In the genomic region with DNA sequence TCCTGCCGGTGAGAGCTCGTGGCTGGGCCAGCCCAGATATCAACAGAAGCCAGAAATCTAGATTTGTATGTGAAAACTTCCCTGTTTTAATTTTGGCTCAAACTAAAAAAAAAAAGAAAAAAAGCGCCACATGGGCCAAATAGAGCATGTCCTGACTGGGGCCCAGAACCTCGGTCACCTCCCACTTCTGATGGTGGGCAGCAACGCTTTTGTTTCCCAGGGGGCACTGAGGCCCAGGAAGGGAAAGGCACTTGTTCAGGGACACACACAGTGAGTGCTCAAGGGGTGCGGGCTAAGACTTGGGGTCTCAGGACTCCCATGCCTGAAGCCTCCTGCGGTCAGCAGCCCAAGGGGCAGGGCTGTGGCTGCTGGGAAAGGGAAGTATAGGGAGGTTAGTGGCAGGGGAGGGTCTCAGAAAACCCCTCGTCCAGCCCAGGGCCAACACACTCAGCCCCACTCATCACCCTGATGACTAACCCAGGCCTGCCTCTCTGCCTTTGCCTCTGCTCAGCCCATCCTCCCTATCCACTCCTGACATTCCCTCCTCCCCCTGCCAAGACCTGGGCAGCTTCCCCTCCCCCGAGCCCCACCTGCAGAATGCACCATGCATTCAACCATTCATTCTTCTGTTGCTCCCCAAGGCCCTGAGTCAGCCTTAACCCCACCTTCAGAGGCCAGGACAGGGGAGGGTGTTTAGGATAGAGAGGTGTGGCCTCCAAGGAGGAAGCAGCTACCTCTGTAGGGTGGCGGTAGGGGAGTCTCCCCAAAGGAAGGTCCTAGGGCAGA, we compare ENCODE assay signal across 9 cellular contexts. TPM values are rescaled to one million over a fixed set of nuclear protein-coding genes. Genes with fewer than 3 reads are reported as not detected.
DNase-seq lines count a peak whose midpoint lies in the region; ATAC-seq, FAIRE-seq and TF ChIP-seq lines count a peak whose summit lies in the region.
"Had no signal": no experiment of that assay in that cellular context is flagged by ENCODE, and none has a peak within 500 bp of the region (broad histone marks: within the 10 kb centered on the region; RNA-seq: fewer than 3 reads in every experiment).

No MANE protein-coding gene starts in this region.

- no peaks in the 10 kb centered on the region for H3K36me3 Mint-ChIP-seq in T-cell

- peaks cover 0 to 2% of the 10 kb centered on the region in 2 donors for H3K27me3 Mint-ChIP-seq in T-cell

- peak overlapping the region; percentile 71 to 79 (median 73) for H3K4me3 Mint-ChIP-seq in T-cell

- no peaks in the 10 kb centered on the region for H3K4me1 ChIP-seq in gastrocnemius medialis

- no peaks in the 10 kb centered on the region for H3K36me3 ChIP-seq in gastrocnemius medialis

- H3K4me3 ChIP-seq in gastrocnemius medialis, result no peak overlapping the region

- no peak overlapping the region for H3K27ac ChIP-seq in gastrocnemius medialis
- H3K27ac ChIP-seq: C4-2B had no signal

- FAIRE-seq in D721Med (lab: Jason Lieb, UNC), result no peak

- H3K9me3 Mint-ChIP-seq in T-cell, result no peaks in the 10 kb centered on the region

- in situ Hi-C loops in gastrocnemius medialis (cut with MboI; ENCODE audit: low sequenced_read_pairs in 4 of 4), result no loop called here

- no peak for TF ChIP-seq CTCF in gastrocnemius medialis (IDR thresholded peaks at IDR 0.05 in 4 of 5, conservative IDR thresholded peaks at IDR 0.05 in 1 of 5)
- TF ChIP-seq CTCF in D721Med (IDR thresholded peaks at IDR 0.05; ENCODE audit: insufficient read depth, missing control alignments), result no peak

- POLR2A ChIA-PET in T-cell (lab: Charles Lee), result no interaction called here

- H3K27me3 ChIP-seq in gastrocnemius medialis, result peaks cover 10 to 14% (median 11%) of the 10 kb centered on the region in 3 donors

- DNase-seq in stimulated activated CD4-positive, alpha-beta T cell treated with anti-CD3 and anti-CD28 coated beads, Interleukin-15, amount 100 ng/mL, for 24 hours, result peak; percentile 56
- DNase-seq in stimulated activated CD4-positive, alpha-beta T cell treated with anti-CD3 and anti-CD28 coated beads, Interleukin-2, amount 100 ng/mL, for 48 hours, result no peak
- DNase-seq in T-cell (peak in 28 of 34 experiments; percentile 13 to 58 (median 38)), gastrocnemius medialis (no peak), D721Med (ENCODE audit: insufficient read length, low spot score) (no peak), hypothalamus (lab: John Stamatoyannopoulos, UW) (no peak)
- DNase-seq in effector CD4-positive, alpha-beta T cell, result peak; percentile 33
- peak; percentile 49 for DNase-seq in stimulated activated CD8-positive, alpha-beta memory T cell treated with anti-CD3 and anti-CD28 coated beads, Interleukin-4, amount 100 ng/mL, for 48 hours

- intact Hi-C loops in gastrocnemius medialis (cut with DNase I; ENCODE audit: low total_unique reads), result no loop called here

- CTCF ChIA-PET in T-cell (lab: Charles Lee), result no interaction called here

- peak overlapping the region; percentile 94 to 95 for H3K27ac Mint-ChIP-seq in T-cell

- ATAC-seq in T-cell (replicated peaks in 1 of 4) (peak; percentile 79 to 87 (median 83)), gastrocnemius medialis (no peak)

- no peaks in the 10 kb centered on the region for H3K9me3 ChIP-seq in gastrocnemius medialis

- peaks cover 90 to 94% (median 91%) of the 10 kb centered on the region in 3 donors for H3K4me1 Mint-ChIP-seq in T-cell

- no peak for TF ChIP-seq POLR2A in gastrocnemius medialis (IDR thresholded peaks at IDR 0.05)

RNA-seq across cellular contexts. Expression of a gene that starts 30.0 kb away (rescaled TPM):
- total RNA-seq in T-cell, result 10 to 100 TPM; 84.2 to 98.8 (median 88.5) TPM
- 10 to 100 TPM in 3 of 4 donors, 1 to 10 TPM in 1; 9.9 to 14.4 (median 12.4) TPM for total RNA-seq in gastrocnemius medialis

Comparison
In these comparisons a context has a peak if more than half of its experiments do, and no peak if none do; other contexts are left out.
1. DNase-seq: peak in stimulated activated CD4-positive, alpha-beta T cell treated with anti-CD3 and anti-CD28 coated beads, Interleukin-15, amount 100 ng/mL, for 24 hours (single experiment), T-cell (28 of 34), effector CD4-positive, alpha-beta T cell (single experiment) and stimulated activated CD8-positive, alpha-beta memory T cell treated with anti-CD3 and anti-CD28 coated beads, Interleukin-4, amount 100 ng/mL, for 48 hours (single experiment); none in stimulated activated CD4-positive, alpha-beta T cell treated with anti-CD3 and anti-CD28 coated beads, Interleukin-2, amount 100 ng/mL, for 48 hours (0 of 2), gastrocnemius medialis (0 of 2), D721Med (single experiment) and hypothalamus (0 of 51).
2. ATAC-seq: peak in T-cell (4 of 4); none in gastrocnemius medialis (0 of 2).
3. RNA of a gene that starts 30.0 kb away (total RNA-seq): 84.2 to 98.8 TPM in T-cell; 9.9 to 14.4 TPM in gastrocnemius medialis; every median in the first group is over 4 times any median in the second.